16 cellular contexts compared by ENCODE assay signal in the genomic region with DNA sequence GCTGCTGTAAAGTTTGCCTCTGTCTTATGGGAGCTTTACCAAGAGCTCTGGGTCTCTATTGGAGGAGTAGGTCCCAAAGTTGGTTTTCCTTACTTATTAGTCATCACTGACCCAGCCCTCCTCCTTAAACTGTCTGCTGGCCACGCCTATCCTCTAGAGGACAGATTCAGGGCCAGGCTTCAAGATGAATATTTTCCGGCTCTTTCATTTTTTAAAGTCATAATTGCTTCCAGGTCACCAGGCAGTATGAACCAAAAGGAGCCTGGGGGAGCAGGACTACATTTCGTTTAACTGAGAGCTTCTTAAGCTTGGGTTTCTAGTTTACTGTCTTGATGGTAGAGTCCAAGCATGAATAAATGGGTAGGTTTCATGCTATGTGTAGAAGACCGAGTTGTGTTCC. TPM values are rescaled to one million over a fixed set of nuclear protein-coding genes. Genes with fewer than 3 reads are reported as not detected.
DNase-seq lines count a peak whose midpoint lies in the region; ATAC-seq and TF ChIP-seq lines count a peak whose summit lies in the region.
"Had no signal": no experiment of that assay in that cellular context is flagged by ENCODE, and none has a peak within 500 bp of the region (broad histone marks: within the 10 kb centered on the region; RNA-seq: fewer than 3 reads in every experiment).

No MANE protein-coding gene starts in this region.

- TF ChIP-seq RAD21 in SK-N-SH (IDR thresholded peaks at IDR 0.05; ENCODE audit: low read length), result no peak

- H3K9ac ChIP-seq in SK-N-SH (no peak overlapping the region), endodermal cell (ENCODE audit: extremely low read depth, low read length, poor library complexity, severe bottlenecking) (no peak overlapping the region)

- H3K4me3 ChIP-seq in SK-N-SH (ENCODE audit: low read depth in 2 of 2, low read length in 1 of 2), result no peak overlapping the region
- H3K4me3 ChIP-seq in Panc1 (ENCODE audit: low read depth in 2 of 2, low read length in 2 of 2), result no peak overlapping the region
- H3K4me3 ChIP-seq in fibroblast of the aortic adventitia (ENCODE audit: low read depth, low read length), result no peak overlapping the region
- no peak overlapping the region for H3K4me3 ChIP-seq in spleen
- H3K4me3 ChIP-seq in endodermal cell (ENCODE audit: low read length), result no peak overlapping the region
- H3K4me3 ChIP-seq: ascending aorta, sigmoid colon, transverse colon had no signal

- H3K36me3 ChIP-seq in SK-N-SH (replicated peaks in 1 of 2; ENCODE audit: control insufficient read depth in 1 of 2, insufficient read depth in 2 of 2, low read length in 1 of 2), result no peaks in the 10 kb centered on the region
- peaks cover 7% of the 10 kb centered on the region for H3K36me3 ChIP-seq in Panc1 (ENCODE audit: control insufficient read depth, insufficient read depth, low read length)
- no peaks in the 10 kb centered on the region for H3K36me3 ChIP-seq in spleen
- no peaks in the 10 kb centered on the region for H3K36me3 ChIP-seq in endodermal cell (ENCODE audit: control insufficient read depth, insufficient read depth, low read length)
- H3K36me3 ChIP-seq: ascending aorta, sigmoid colon, transverse colon had no signal

- H3K4me1 ChIP-seq in SK-N-SH (ENCODE audit: control insufficient read depth in 1 of 2, insufficient read depth in 2 of 2, low read depth in 1 of 2, low read length in 1 of 2) (no peaks in the 10 kb centered on the region), Panc1 (ENCODE audit: control insufficient read depth, insufficient read depth, low read length) (no peaks in the 10 kb centered on the region), spleen (peaks cover 0 to 16% (median 0%) of the 10 kb centered on the region in 6 donors), endodermal cell (ENCODE audit: control insufficient read depth, insufficient read depth, low read length) (no peaks in the 10 kb centered on the region)
- H3K4me1 ChIP-seq: ascending aorta, transverse colon had no signal

- peaks cover 60% of the 10 kb centered on the region for H3K79me2 ChIP-seq in SK-N-SH (ENCODE audit: insufficient read depth)

- no TSS peak for BruUV-seq in Panc1 (replicated peaks; lab: Mats Ljungman, UMichigan)

- POLR2A ChIA-PET in SK-N-SH (lab: Yijun Ruan, JAX), result no interaction called here
- POLR2A ChIA-PET in Panc1 (lab: Charles Lee), result no interaction called here

- H4K20me1 ChIP-seq in SK-N-SH (ENCODE audit: insufficient read depth), result peaks cover 7% of the 10 kb centered on the region; the same call in 1 of the 2 replicates

- CTCF ChIA-PET in SK-N-SH (lab: Yijun Ruan, JAX), result interaction anchor here (1.3 to 1.8 kb wide), 2 partner anchors 70 to 391 kb away, joined by 3 to 4 read pairs; no protein-coding TSS in a partner anchor
- CTCF ChIA-PET in Panc1 (lab: Charles Lee), result no interaction called here

- no peak for TF ChIP-seq EP300 in SK-N-SH (IDR thresholded peaks at IDR 0.05; ENCODE audit: borderline replicate concordance in 1 of 2, low read depth in 1 of 2, low read length in 1 of 2)

- H3K27me3 ChIP-seq in SK-N-SH (ENCODE audit: insufficient read depth) (no peaks in the 10 kb centered on the region; the same call in 1 of the 2 replicates), Panc1 (ENCODE audit: control insufficient read depth, insufficient read depth, low read length) (no peaks in the 10 kb centered on the region), spleen (replicated peaks in 1 of 7) (no peaks in the 10 kb centered on the region), endodermal cell (ENCODE audit: control insufficient read depth, insufficient read depth, low read length, poor library complexity, severe bottlenecking) (no peaks in the 10 kb centered on the region)
- H3K27me3 ChIP-seq: ascending aorta, sigmoid colon, transverse colon had no signal

- H3K27ac ChIP-seq in SK-N-SH (ENCODE audit: low read depth in 2 of 2, low read length in 1 of 2) (no peak overlapping the region), Panc1 (ENCODE audit: low read length) (no peak overlapping the region), spleen (peak overlapping the region in 6 of 8 donors; percentile 41 to 85 (median 71)), endodermal cell (ENCODE audit: low read depth, low read length) (no peak overlapping the region)
- H3K27ac ChIP-seq: sigmoid colon, transverse colon, VCaP had no signal

- H3K9me3 Mint-ChIP-seq in endodermal cell, result peaks cover 31% of the 10 kb centered on the region

- TF ChIP-seq POLR2A in spleen (IDR thresholded peaks at IDR 0.05), result no peak

- intact Hi-C loops in Panc1 (cut with micrococcal nuclease; ENCODE audit: unreplicated experiment), result no loop called here
- intact Hi-C loops in spleen (cut with DNase I; ENCODE audit: low total_unique reads), result no loop called here

- no peaks in the 10 kb centered on the region for H3F3A ChIP-seq in SK-N-SH (replicated peaks; ENCODE audit: insufficient read depth)

- H3K27ac Mint-ChIP-seq in endodermal cell, result no peak overlapping the region

- H3K4me2 ChIP-seq in SK-N-SH, result no peak overlapping the region

- peak; percentile 83 for ATAC-seq in SK-N-SH treated with all-trans-retinoic acid at 6 μM for 48 hours
- peak; percentile 69 for ATAC-seq in Panc1
- ATAC-seq in HG03354 (IDR thresholded peaks at IDR 0.05; ENCODE audit: poor library complexity, severe bottlenecking, unreplicated experiment), result no peak

- H3K9me3 ChIP-seq in SK-N-SH, result no peaks in the 10 kb centered on the region
- H3K9me3 ChIP-seq in Panc1 (ENCODE audit: control insufficient read depth, insufficient read depth, low read depth, low read length), result no peaks in the 10 kb centered on the region
- no peaks in the 10 kb centered on the region for H3K9me3 ChIP-seq in spleen
- H3K9me3 ChIP-seq in endodermal cell (ENCODE audit: control insufficient read depth, low read length), result no peaks in the 10 kb centered on the region
- H3K9me3 ChIP-seq: ascending aorta, sigmoid colon, transverse colon had no signal

- WGBS in SK-N-SH (ENCODE audit: low lambda C conversion rate), result 43% methylated on average over 4 of the region's 4 CpGs
- 56 to 79% (median 68%) methylated on average over 4 of the region's 4 CpGs for WGBS in spleen, 5 donors
- WGBS in endodermal cell (ENCODE audit: insufficient coverage in 1 of 2, insufficient read length in 1 of 2), 2 experiments, result 84% methylated on average over 4 of the region's 4 CpGs; no CpG with 5 or more reads in 1 of the 2 experiments

- peaks cover 14% of the 10 kb centered on the region for H3K36me3 Mint-ChIP-seq in endodermal cell (ENCODE audit: low read depth)

- TF ChIP-seq CTCF in SK-N-SH (IDR thresholded peaks at IDR 0.05) (no peak), Panc1 (IDR thresholded peaks at IDR 0.05) (no peak), fibroblast of the aortic adventitia (IDR thresholded peaks at IDR 0.05; ENCODE audit: insufficient read depth, low read length) (no peak), spleen (IDR thresholded peaks at IDR 0.05 in 8 of 11, conservative IDR thresholded peaks at IDR 0.05 in 3 of 11) (no peak), endodermal cell (conservative IDR thresholded peaks at IDR 0.05) (no peak)

- H3K27me3 Mint-ChIP-seq in endodermal cell (ENCODE audit: insufficient read depth), result no peaks in the 10 kb centered on the region

- in situ Hi-C loops in Panc1 (cut with HindIII; ENCODE audit: low pct_unique_long_range_greater_than_20kb, low sequenced_read_pairs), result no loop called here

- H2AFZ ChIP-seq in SK-N-SH (ENCODE audit: low read depth), result no peak overlapping the region

- no peak overlapping the region for H3K4me3 Mint-ChIP-seq in endodermal cell

- no peak for DNase-seq in SK-N-SH
- no peak for DNase-seq in Panc1 (ENCODE audit: low read depth, low spot score)
- peak; percentile 84 for DNase-seq in fibroblast of the aortic adventitia (ENCODE audit: low read depth)
- DNase-seq in spleen, result no peak
- no peak for DNase-seq in stimulated activated CD4-positive, alpha-beta T cell treated with anti-CD3 and anti-CD28 coated beads, Interleukin-4, amount 100 ng/mL, for 24 hours
- no peak for DNase-seq in endodermal cell
- DNase-seq: activated T-cell treated with anti-CD3 and anti-CD28 coated beads for 4 hours, DMS79, NCI-H1092, NCI-H510A, sigmoid colon, transverse colon had no signal

- no peaks in the 10 kb centered on the region for H3K9me2 ChIP-seq in SK-N-SH

- peaks cover 4% of the 10 kb centered on the region for H3K4me1 Mint-ChIP-seq in endodermal cell

TF ChIP-seq in SK-N-SH treated with all-trans-retinoic acid at 6 μM for 48 hours, 23 proteins besides CTCF, POLR2A, EP300 and RAD21 (continues in another document):
- TF ChIP-seq RARB (CRISPR knock-in tag; IDR thresholded peaks at IDR 0.05), result no peak
- TF ChIP-seq BACH2 (CRISPR knock-in tag; IDR thresholded peaks at IDR 0.05; ENCODE audit: borderline replicate concordance), result no peak

TF ChIP-seq in SK-N-SH, 30 proteins besides CTCF, POLR2A, EP300 and RAD21 (continues in another document):
- TF ChIP-seq MXI1 (IDR thresholded peaks at IDR 0.05; ENCODE audit: low read depth, low read length), result no peak
- TF ChIP-seq TEAD4 (IDR thresholded peaks at IDR 0.05; ENCODE audit: borderline replicate concordance, insufficient read depth), result no peak
- TF ChIP-seq, protein P1, sequence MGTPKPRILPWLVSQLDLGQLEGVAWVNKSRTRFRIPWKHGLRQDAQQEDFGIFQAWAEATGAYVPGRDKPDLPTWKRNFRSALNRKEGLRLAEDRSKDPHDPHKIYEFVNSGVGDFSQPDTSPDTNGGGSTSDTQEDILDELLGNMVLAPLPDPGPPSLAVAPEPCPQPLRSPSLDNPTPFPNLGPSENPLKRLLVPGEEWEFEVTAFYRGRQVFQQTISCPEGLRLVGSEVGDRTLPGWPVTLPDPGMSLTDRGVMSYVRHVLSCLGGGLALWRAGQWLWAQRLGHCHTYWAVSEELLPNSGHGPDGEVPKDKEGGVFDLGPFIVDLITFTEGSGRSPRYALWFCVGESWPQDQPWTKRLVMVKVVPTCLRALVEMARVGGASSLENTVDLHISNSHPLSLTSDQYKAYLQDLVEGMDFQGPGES (IDR thresholded peaks at IDR 0.05; ENCODE audit: low read depth, low read length), result no peak
- TF ChIP-seq TCF12 (IDR thresholded peaks at IDR 0.05), result no peak
- no peak for TF ChIP-seq GATA2 (CRISPR knock-in tag; IDR thresholded peaks at IDR 0.05)
- no peak for TF ChIP-seq EZH2phosphoT487 (IDR thresholded peaks at IDR 0.05; ENCODE audit: borderline replicate concordance, low read depth)

RNA-seq across cellular contexts. Expression of gene BCORL1, which starts 13.7 kb away (rescaled TPM):
- polyA plus RNA-seq in SK-N-SH (2012; rRNA removed) (1.5 and 4.2 TPM in 2 replicates), spleen (1 to 10 TPM in 1 of 3 donors, under 1 TPM in 2; 0.85 to 3.5 (median 0.86) TPM)
- 2.9 and 3.5 TPM in 2 replicates for polyA plus RNA-seq in SK-N-SH (2012; cell fraction: cytosol; rRNA removed)
- polyA plus RNA-seq in SK-N-SH (2012; cell fraction: nucleus; rRNA removed), result 8.7 and 9.5 TPM in 2 replicates
- total RNA-seq in Panc1 (2021; ENCODE audit: unreplicated experiment) (67.4 TPM), fibroblast of the aortic adventitia (ENCODE audit: low replicate concordance) (0.49 and 1.9 TPM in 2 replicates), spleen (10 to 100 TPM in 5 of 7 donors, 1 to 10 TPM in 2; 6.5 to 18.1 (median 16.6) TPM), endodermal cell (10 to 100 TPM; 24.5 to 29.9 TPM)
- 60.7 TPM for polyA plus RNA-seq in Panc1 (2012; ENCODE audit: insufficient read length)
- polyA plus RNA-seq in endodermal cell (2013, experiment 1 of 2), result 22.2 TPM
- polyA plus RNA-seq in endodermal cell (2013, experiment 2 of 2), result 20.2 TPM

Comparison
In these comparisons a context has a peak if more than half of its experiments do, and no peak if none do; other contexts are left out.
1. H3K27ac ChIP-seq: peak in spleen (6 of 8); none in SK-N-SH (0 of 2), Panc1 (single experiment) and endodermal cell (single experiment).